24 cellular contexts compared by ENCODE assay signal in genomic region chr12:111105294-111105693, GRCh38.
DNase-seq lines count a peak whose midpoint lies in the region; ATAC-seq, FAIRE-seq and TF ChIP-seq lines count a peak whose summit lies in the region.
"Had no signal": no experiment of that assay in that cellular context is flagged by ENCODE, and none has a peak within 500 bp of the region (broad histone marks: within the 10 kb centered on the region; RNA-seq: fewer than 3 reads in every experiment).

No MANE protein-coding gene starts in this region.

- TF ChIP-seq CTCF in endodermal cell (conservative IDR thresholded peaks at IDR 0.05) (no peak), lung (IDR thresholded peaks at IDR 0.05; ENCODE audit: control extremely low read depth, extremely low read depth) (no peak), chondrocyte (IDR thresholded peaks at IDR 0.05) (no peak)

- H3K36me3 Mint-ChIP-seq in endodermal cell (ENCODE audit: low read depth) (peaks cover 6% of the 10 kb centered on the region), chondrocyte (ENCODE audit: low read depth) (no peaks in the 10 kb centered on the region)
- H3K36me3 Mint-ChIP-seq: CD8-positive, alpha-beta T cell had no signal

- H3K4me3 ChIP-seq in endodermal cell (ENCODE audit: low read length), result no peak overlapping the region
- peak overlapping the region; percentile 10 for H3K4me3 ChIP-seq in lung
- H3K4me3 ChIP-seq: A549; BLaER1 treated with 17β-estradiol and CSF1 and Interleukin-3, amounts not matched to agents 10 nM and 100 nM; GM12878; GM23248 had no signal

- H3K9me3 ChIP-seq in endodermal cell (ENCODE audit: control insufficient read depth, low read length) (no peaks in the 10 kb centered on the region), lung (ENCODE audit: control insufficient read depth in 2 of 2, insufficient read depth in 1 of 2, low read length in 1 of 2) (peaks cover 2% of the 10 kb centered on the region in 2 donors)
- H3K9me3 ChIP-seq: A549 had no signal

- WGBS in endodermal cell (ENCODE audit: insufficient coverage in 1 of 2, insufficient read length in 1 of 2), 2 experiments, result 82 to 89% methylated on average over 4 to 6 of the region's 6 CpGs
- 54 to 62% methylated on average over 6 of the region's 6 CpGs for WGBS in lung, 2 donors

- no peak for ATAC-seq in lung (ENCODE audit: insufficient read depth, low FRiP score)
- ATAC-seq: A549; CD8-positive, alpha-beta T cell; GM12878; PC-3 had no signal

- DNase-seq in H4 (ENCODE audit: low spot score) (peak; percentile 12), NCI-H69 (lab: John Stamatoyannopoulos, UW) (peak; percentile 20), endodermal cell (no peak), lung (ENCODE audit: low spot score) (no peak), NOMO-1 treated with DMSO at 0.1 percent for 48 hours (lab: John Stamatoyannopoulos, UW; ENCODE audit: unreplicated experiment) (no peak), chondrocyte (ENCODE audit: low spot score) (no peak), urothelium cell line (ENCODE audit: low spot score) (no peak)
- DNase-seq in activated T-cell treated with anti-CD3 and anti-CD28 coated beads, Interleukin-2, amount 50 U/mL, for 1 hour, result no peak
- DNase-seq: Calu3; CD8-positive, alpha-beta T cell; GM23248; KBM-7; NCI-H1105; NCI-H2081; NCI-H510A; NCI-H774; PC-3; RPMI8226; SIG-M5; SW 1271 had no signal

- H3K9me3 Mint-ChIP-seq in endodermal cell, result peaks cover 4% of the 10 kb centered on the region
- H3K9me3 Mint-ChIP-seq in chondrocyte (ENCODE audit: low read depth), result peaks cover 11% of the 10 kb centered on the region
- H3K9me3 Mint-ChIP-seq: CD8-positive, alpha-beta T cell had no signal

- no peaks in the 10 kb centered on the region for H3K36me3 ChIP-seq in endodermal cell (ENCODE audit: control insufficient read depth, insufficient read depth, low read length)
- no peaks in the 10 kb centered on the region for H3K36me3 ChIP-seq in lung (ENCODE audit: control insufficient read depth in 2 of 2, insufficient read depth in 2 of 2, low read length in 2 of 2)
- H3K36me3 ChIP-seq: BLaER1 treated with 17β-estradiol and CSF1 and Interleukin-3, amounts not matched to agents 10 nM and 100 nM had no signal

- no peak overlapping the region for H3K27ac ChIP-seq in endodermal cell (ENCODE audit: low read depth, low read length)
- no peak overlapping the region for H3K27ac ChIP-seq in lung (ENCODE audit: low read depth in 1 of 2, low read length in 1 of 2)
- H3K27ac ChIP-seq: A549; BLaER1 treated with 17β-estradiol and CSF1 and Interleukin-3, amounts not matched to agents 10 nM and 100 nM; GM23248 had no signal

- H3K27me3 ChIP-seq in endodermal cell (ENCODE audit: control insufficient read depth, insufficient read depth, low read length, poor library complexity, severe bottlenecking) (no peaks in the 10 kb centered on the region), lung (ENCODE audit: control insufficient read depth, insufficient read depth) (no peaks in the 10 kb centered on the region)
- H3K27me3 ChIP-seq: BLaER1 treated with 17β-estradiol and CSF1 and Interleukin-3, amounts not matched to agents 10 nM and 100 nM had no signal

- H3K4me1 Mint-ChIP-seq in endodermal cell (no peaks in the 10 kb centered on the region), chondrocyte (ENCODE audit: low read depth) (no peaks in the 10 kb centered on the region)

- no peaks in the 10 kb centered on the region for H3K4me1 ChIP-seq in endodermal cell (ENCODE audit: control insufficient read depth, insufficient read depth, low read length)
- no peaks in the 10 kb centered on the region for H3K4me1 ChIP-seq in lung (ENCODE audit: control insufficient read depth in 2 of 2, insufficient read depth in 2 of 2, low read length in 2 of 2)
- H3K4me1 ChIP-seq: A549 had no signal

- H3K9ac ChIP-seq in endodermal cell (ENCODE audit: extremely low read depth, low read length, poor library complexity, severe bottlenecking), result no peak overlapping the region
- H3K9ac ChIP-seq: GM23248 had no signal

- FAIRE-seq in urothelium cell line (lab: Jason Lieb, UNC), result no peak
- FAIRE-seq: A549, GM12878, GM19239 had no signal

- H3K27me3 Mint-ChIP-seq in endodermal cell (ENCODE audit: insufficient read depth) (no peaks in the 10 kb centered on the region), chondrocyte (ENCODE audit: low read depth) (peaks cover 39% of the 10 kb centered on the region)

- peak overlapping the region; percentile 46 for H3K27ac Mint-ChIP-seq in endodermal cell
- H3K27ac Mint-ChIP-seq in chondrocyte (ENCODE audit: unreplicated experiment), result no peak overlapping the region
- H3K27ac Mint-ChIP-seq: CD8-positive, alpha-beta T cell had no signal

- H3K4me3 Mint-ChIP-seq in endodermal cell (no peak overlapping the region), chondrocyte (ENCODE audit: unreplicated experiment) (no peak overlapping the region)
- H3K4me3 Mint-ChIP-seq: CD8-positive, alpha-beta T cell had no signal

Comparison
In these comparisons a context has a peak if more than half of its experiments do, and no peak if none do; other contexts are left out.
1. DNase-seq: peak in H4 (single experiment) and NCI-H69 (single experiment); none in endodermal cell (single experiment), lung (single experiment), NOMO-1 treated with DMSO at 0.1 percent for 48 hours (single experiment), activated T-cell treated with anti-CD3 and anti-CD28 coated beads, Interleukin-2, amount 50 U/mL, for 1 hour (single experiment), chondrocyte (single experiment) and urothelium cell line (single experiment).